In genomic region chr17:82412535-82413520, GRCh38 we compare ENCODE assay signal across 1 cellular context.
TF ChIP-seq lines count a peak whose summit lies in the region.

No MANE protein-coding gene starts in this region.

TF ChIP-seq in HepG2, 621 proteins besides CTCF, POLR2A, EP300 and RAD21 (continued from another document and continues in another):
- TF ChIP-seq ZHX2 (IDR thresholded peaks at IDR 0.05; ENCODE audit: low read depth) (0 out of 2 replicates have a peak, but pooled peaks have one; percentile 17), ZHX2 (CRISPR knock-in tag; IDR thresholded peaks at IDR 0.05; ENCODE audit: borderline replicate concordance) (no peak), GPN1 (CRISPR knock-in tag; IDR thresholded peaks at IDR 0.05; ENCODE audit: borderline replicate concordance) (no peak), NONO (IDR thresholded peaks at IDR 0.05) (no peak), NONO (CRISPR knock-in tag; conservative IDR thresholded peaks at IDR 0.05) (no peak), IKZF5 (CRISPR knock-in tag; IDR thresholded peaks at IDR 0.05) (peak; percentile 48; the same call in 1 of the 2 replicates), PHF20 (CRISPR knock-in tag; IDR thresholded peaks at IDR 0.05) (no peak), SIX1 (CRISPR knock-in tag; IDR thresholded peaks at IDR 0.05; ENCODE audit: borderline replicate concordance) (peak; percentile 59; the same call in 1 of the 2 replicates), ZNF510 (CRISPR knock-in tag; IDR thresholded peaks at IDR 0.05; ENCODE audit: low read depth) (no peak), ZZZ3 (CRISPR knock-in tag; IDR thresholded peaks at IDR 0.05; ENCODE audit: borderline replicate concordance) (no peak), MLX (CRISPR knock-in tag; IDR thresholded peaks at IDR 0.05) (no peak), ETV5 (CRISPR knock-in tag; IDR thresholded peaks at IDR 0.05; ENCODE audit: borderline replicate concordance) (no peak), RFX1 (IDR thresholded peaks at IDR 0.05) (no peak), CEBPB (IDR thresholded peaks at IDR 0.05; ENCODE audit: borderline replicate concordance, low read depth, low read length) (no peak), AKAP8 (CRISPR knock-in tag; IDR thresholded peaks at IDR 0.05) (no peak), ZNF562 (CRISPR knock-in tag; IDR thresholded peaks at IDR 0.05; ENCODE audit: borderline replicate concordance) (no peak), ZNF782 (CRISPR knock-in tag; IDR thresholded peaks at IDR 0.05; ENCODE audit: borderline replicate concordance) (no peak), ZNF124 (CRISPR knock-in tag; IDR thresholded peaks at IDR 0.05) (no peak), ZNF484 (CRISPR knock-in tag; IDR thresholded peaks at IDR 0.05; ENCODE audit: borderline replicate concordance, low read depth) (no peak), KDM4B (CRISPR knock-in tag; IDR thresholded peaks at IDR 0.05) (no peak), ZNF605 (CRISPR knock-in tag; IDR thresholded peaks at IDR 0.05) (no peak), ZNF772 (CRISPR knock-in tag; IDR thresholded peaks at IDR 0.05) (0 out of 2 replicates have a peak, but pooled peaks have one; percentile 59), ZNF382 (CRISPR knock-in tag; IDR thresholded peaks at IDR 0.05; ENCODE audit: borderline replicate concordance) (no peak), ZFP62 (CRISPR knock-in tag; IDR thresholded peaks at IDR 0.05) (no peak), YEATS2 (CRISPR knock-in tag; IDR thresholded peaks at IDR 0.05; ENCODE audit: borderline replicate concordance) (no peak), CERS6 (CRISPR knock-in tag; IDR thresholded peaks at IDR 0.05) (no peak), KLF9 (CRISPR knock-in tag; IDR thresholded peaks at IDR 0.05; ENCODE audit: low read depth) (no peak), ZNF207 (IDR thresholded peaks at IDR 0.05; ENCODE audit: borderline replicate concordance) (no peak), EZH2 (conservative IDR thresholded peaks at IDR 0.05; ENCODE audit: low read depth, low read length) (no peak), ZNF24 (IDR thresholded peaks at IDR 0.05) (no peak), ATF7-NPFF (CRISPR knock-in tag; IDR thresholded peaks at IDR 0.05; ENCODE audit: low read depth) (no peak), AGO1 (IDR thresholded peaks at IDR 0.05; ENCODE audit: low read depth, low read length, poor library complexity, severe bottlenecking) (no peak), PPARG (CRISPR knock-in tag; conservative IDR thresholded peaks at IDR 0.05) (no peak), FOSL2 (CRISPR knock-in tag; IDR thresholded peaks at IDR 0.05) (no peak; the same call in 1 of the 2 replicates), ARID4A (CRISPR knock-in tag; IDR thresholded peaks at IDR 0.05; ENCODE audit: borderline replicate concordance) (no peak; the same call in 1 of the 2 replicates), ZFP1 (CRISPR knock-in tag; IDR thresholded peaks at IDR 0.05) (no peak), SAP130 (CRISPR knock-in tag; IDR thresholded peaks at IDR 0.05; ENCODE audit: low read depth) (peak; percentile 74), ZNF263 (CRISPR knock-in tag; IDR thresholded peaks at IDR 0.05) (no peak)
- TF ChIP-seq, protein P1, sequence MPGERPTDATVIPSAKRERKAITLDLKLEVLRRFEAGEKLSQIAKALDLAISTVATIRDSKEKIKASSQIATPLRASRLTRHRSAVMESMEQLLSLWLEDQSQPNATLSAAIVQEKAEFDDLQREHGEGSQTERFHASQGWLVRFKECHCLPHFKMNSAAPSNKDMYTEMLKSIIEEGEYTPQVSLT (CRISPR knock-in tag; IDR thresholded peaks at IDR 0.05; ENCODE audit: borderline replicate concordance, low read depth): no peak
- TF ChIP-seq, protein P2, sequence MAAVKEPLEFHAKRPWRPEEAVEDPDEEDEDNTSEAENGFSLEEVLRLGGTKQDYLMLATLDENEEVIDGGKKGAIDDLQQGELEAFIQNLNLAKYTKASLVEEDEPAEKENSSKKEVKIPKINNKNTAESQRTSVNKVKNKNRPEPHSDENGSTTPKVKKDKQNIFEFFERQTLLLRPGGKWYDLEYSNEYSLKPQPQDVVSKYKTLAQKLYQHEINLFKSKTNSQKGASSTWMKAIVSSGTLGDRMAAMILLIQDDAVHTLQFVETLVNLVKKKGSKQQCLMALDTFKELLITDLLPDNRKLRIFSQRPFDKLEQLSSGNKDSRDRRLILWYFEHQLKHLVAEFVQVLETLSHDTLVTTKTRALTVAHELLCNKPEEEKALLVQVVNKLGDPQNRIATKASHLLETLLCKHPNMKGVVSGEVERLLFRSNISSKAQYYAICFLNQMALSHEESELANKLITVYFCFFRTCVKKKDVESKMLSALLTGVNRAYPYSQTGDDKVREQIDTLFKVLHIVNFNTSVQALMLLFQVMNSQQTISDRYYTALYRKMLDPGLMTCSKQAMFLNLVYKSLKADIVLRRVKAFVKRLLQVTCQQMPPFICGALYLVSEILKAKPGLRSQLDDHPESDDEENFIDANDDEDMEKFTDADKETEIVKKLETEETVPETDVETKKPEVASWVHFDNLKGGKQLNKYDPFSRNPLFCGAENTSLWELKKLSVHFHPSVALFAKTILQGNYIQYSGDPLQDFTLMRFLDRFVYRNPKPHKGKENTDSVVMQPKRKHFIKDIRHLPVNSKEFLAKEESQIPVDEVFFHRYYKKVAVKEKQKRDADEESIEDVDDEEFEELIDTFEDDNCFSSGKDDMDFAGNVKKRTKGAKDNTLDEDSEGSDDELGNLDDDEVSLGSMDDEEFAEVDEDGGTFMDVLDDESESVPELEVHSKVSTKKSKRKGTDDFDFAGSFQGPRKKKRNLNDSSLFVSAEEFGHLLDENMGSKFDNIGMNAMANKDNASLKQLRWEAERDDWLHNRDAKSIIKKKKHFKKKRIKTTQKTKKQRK (IDR thresholded peaks at IDR 0.05; ENCODE audit: low read length): no peak
- TF ChIP-seq, protein P3, sequence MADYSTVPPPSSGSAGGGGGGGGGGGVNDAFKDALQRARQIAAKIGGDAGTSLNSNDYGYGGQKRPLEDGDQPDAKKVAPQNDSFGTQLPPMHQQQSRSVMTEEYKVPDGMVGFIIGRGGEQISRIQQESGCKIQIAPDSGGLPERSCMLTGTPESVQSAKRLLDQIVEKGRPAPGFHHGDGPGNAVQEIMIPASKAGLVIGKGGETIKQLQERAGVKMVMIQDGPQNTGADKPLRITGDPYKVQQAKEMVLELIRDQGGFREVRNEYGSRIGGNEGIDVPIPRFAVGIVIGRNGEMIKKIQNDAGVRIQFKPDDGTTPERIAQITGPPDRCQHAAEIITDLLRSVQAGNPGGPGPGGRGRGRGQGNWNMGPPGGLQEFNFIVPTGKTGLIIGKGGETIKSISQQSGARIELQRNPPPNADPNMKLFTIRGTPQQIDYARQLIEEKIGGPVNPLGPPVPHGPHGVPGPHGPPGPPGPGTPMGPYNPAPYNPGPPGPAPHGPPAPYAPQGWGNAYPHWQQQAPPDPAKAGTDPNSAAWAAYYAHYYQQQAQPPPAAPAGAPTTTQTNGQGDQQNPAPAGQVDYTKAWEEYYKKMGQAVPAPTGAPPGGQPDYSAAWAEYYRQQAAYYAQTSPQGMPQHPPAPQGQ (CRISPR knock-in tag; IDR thresholded peaks at IDR 0.05; ENCODE audit: borderline replicate concordance): no peak
- TF ChIP-seq, protein P4, sequence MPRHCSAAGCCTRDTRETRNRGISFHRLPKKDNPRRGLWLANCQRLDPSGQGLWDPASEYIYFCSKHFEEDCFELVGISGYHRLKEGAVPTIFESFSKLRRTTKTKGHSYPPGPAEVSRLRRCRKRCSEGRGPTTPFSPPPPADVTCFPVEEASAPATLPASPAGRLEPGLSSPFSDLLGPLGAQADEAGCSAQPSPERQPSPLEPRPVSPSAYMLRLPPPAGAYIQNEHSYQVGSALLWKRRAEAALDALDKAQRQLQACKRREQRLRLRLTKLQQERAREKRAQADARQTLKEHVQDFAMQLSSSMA (CRISPR knock-in tag; IDR thresholded peaks at IDR 0.05): no peak
- TF ChIP-seq, protein P5, sequence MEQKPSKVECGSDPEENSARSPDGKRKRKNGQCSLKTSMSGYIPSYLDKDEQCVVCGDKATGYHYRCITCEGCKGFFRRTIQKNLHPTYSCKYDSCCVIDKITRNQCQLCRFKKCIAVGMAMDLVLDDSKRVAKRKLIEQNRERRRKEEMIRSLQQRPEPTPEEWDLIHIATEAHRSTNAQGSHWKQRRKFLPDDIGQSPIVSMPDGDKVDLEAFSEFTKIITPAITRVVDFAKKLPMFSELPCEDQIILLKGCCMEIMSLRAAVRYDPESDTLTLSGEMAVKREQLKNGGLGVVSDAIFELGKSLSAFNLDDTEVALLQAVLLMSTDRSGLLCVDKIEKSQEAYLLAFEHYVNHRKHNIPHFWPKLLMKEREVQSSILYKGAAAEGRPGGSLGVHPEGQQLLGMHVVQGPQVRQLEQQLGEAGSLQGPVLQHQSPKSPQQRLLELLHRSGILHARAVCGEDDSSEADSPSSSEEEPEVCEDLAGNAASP (CRISPR knock-in tag; IDR thresholded peaks at IDR 0.05; ENCODE audit: borderline replicate concordance): peak; percentile 72; the same call in 1 of the 2 replicates
